9 cellular contexts compared by ENCODE assay signal in genomic region chr5:149667084-149667826, GRCh38.
DNase-seq lines count a peak whose midpoint lies in the region; ATAC-seq and TF ChIP-seq lines count a peak whose summit lies in the region.
"Had no signal": no experiment of that assay in that cellular context is flagged by ENCODE, and none has a peak within 500 bp of the region (broad histone marks: within the 10 kb centered on the region; RNA-seq: fewer than 3 reads in every experiment).

No MANE protein-coding gene starts in this region.

- H3K23me2 ChIP-seq in H9 (ENCODE audit: insufficient read length, low read depth, low read length, poor library complexity, severe bottlenecking) = no peaks in the 10 kb centered on the region

- no peak for ATAC-seq in HG03159 (IDR thresholded peaks at IDR 0.05; ENCODE audit: unreplicated experiment)

- H2AFZ ChIP-seq in H9 (ENCODE audit: low read length) = no peak overlapping the region

- DNase-seq in Calu3 = peak; percentile 49
- DNase-seq in H9 = no peak
- DNase-seq in T-helper 9 cell = peak; percentile 5
- DNase-seq in esophagus muscularis mucosa (ENCODE audit: extremely low spot score) = no peak
- peak; percentile 37 for DNase-seq in neural crest cell (ENCODE audit: low read depth, low spot score)
- DNase-seq in cerebellar cortex (ENCODE audit: low spot score) = no peak
- DNase-seq in G401 (ENCODE audit: low spot score) = no peak

- H4K91ac ChIP-seq in H9 (ENCODE audit: insufficient read length, low read depth, low read length) = no peak overlapping the region

- no CpG with 5 or more reads among the region's 7 CpGs for WGBS in H9 (ENCODE audit: extremely low coverage, insufficient read length, low lambda C conversion rate)
- WGBS in esophagus muscularis mucosa = 26% methylated on average over 7 of the region's 7 CpGs

- intact Hi-C loops in Calu3 (cut with micrococcal nuclease; ENCODE audit: unreplicated experiment) (loop anchor here (2.0 kb wide), 1 partner anchor 110 kb away; no protein-coding TSS in a partner anchor), esophagus muscularis mucosa (cut with DNase I) (loop anchor here (5.0 kb wide), 3 partner anchors 55 to 185 kb away; no protein-coding TSS in a partner anchor)

- H2BK12ac ChIP-seq in H9 (ENCODE audit: insufficient read length, low read depth, low read length) = no peak overlapping the region

- no peak overlapping the region for H2AK5ac ChIP-seq in H9 (ENCODE audit: insufficient read length, low read length)

- H3K27ac ChIP-seq in H9 (ENCODE audit: insufficient read length, low read depth, low read length) (no peak overlapping the region), esophagus muscularis mucosa (replicated peaks in 1 of 4) (no peak overlapping the region)
- H3K27ac ChIP-seq: SJSA1 had no signal

- no peak overlapping the region for H2BK20ac ChIP-seq in H9 (ENCODE audit: low read depth, low read length, poor library complexity, severe bottlenecking)

- H2BK120ac ChIP-seq in H9 (ENCODE audit: low read depth, low read length, poor library complexity, severe bottlenecking) = no peak overlapping the region

- H3K36me3 ChIP-seq in esophagus muscularis mucosa = no peaks in the 10 kb centered on the region
- H3K36me3 ChIP-seq: SJSA1 had no signal

- H4K8ac ChIP-seq in H9 (replicated peaks; ENCODE audit: insufficient read length, low read depth, low read length) = no peak overlapping the region

- no TSS peak for BruUV-seq in Calu3 (replicated peaks; lab: Mats Ljungman, UMichigan)

- H3K36me3 Mint-ChIP-seq in Calu3 (ENCODE audit: insufficient read depth, unreplicated experiment) = no peaks in the 10 kb centered on the region
- peaks cover 0 to 5% (median 0%) of the 10 kb centered on the region in 3 experiments; a peak in 1 of 7 replicates for H3K36me3 Mint-ChIP-seq in H9 (ENCODE audit: insufficient read depth in 1 of 3, low read depth in 3 of 3)
- H3K36me3 Mint-ChIP-seq in neural crest cell (ENCODE audit: low read depth) = peaks cover 3% of the 10 kb centered on the region

- no peak overlapping the region for H4K5ac ChIP-seq in H9 (ENCODE audit: insufficient read length, low read depth, low read length)

- no peaks in the 10 kb centered on the region for H3K4me1 ChIP-seq in H9 (ENCODE audit: insufficient read depth, low read length)
- H3K4me1 ChIP-seq in esophagus muscularis mucosa = peaks cover 0 to 11% (median 3%) of the 10 kb centered on the region in 4 donors
- H3K4me1 ChIP-seq: SJSA1 had no signal

- peak; percentile 84 for TF ChIP-seq CTCF in Calu3 (IDR thresholded peaks at IDR 0.05; ENCODE audit: unreplicated experiment)
- TF ChIP-seq CTCF in H9 (conservative IDR thresholded peaks at IDR 0.05) = peak; percentile 91
- peak; percentile 82 to 85 (median 85) for TF ChIP-seq CTCF in esophagus muscularis mucosa (IDR thresholded peaks at IDR 0.05)
- TF ChIP-seq CTCF in neural crest cell (conservative IDR thresholded peaks at IDR 0.05) = peak; percentile 80

- H3K4ac ChIP-seq in H9 (ENCODE audit: low read depth, low read length) = no peak overlapping the region

- H3K9me3 Mint-ChIP-seq in Calu3 (ENCODE audit: low read depth, unreplicated experiment) = peaks cover 6% of the 10 kb centered on the region
- peaks cover 20 to 26% of the 10 kb centered on the region in 2 experiments for H3K9me3 Mint-ChIP-seq in H9
- H3K9me3 Mint-ChIP-seq in neural crest cell = peaks cover 4% of the 10 kb centered on the region

- H3K4me1 Mint-ChIP-seq in Calu3 (ENCODE audit: low read depth, unreplicated experiment) = peaks cover 8% of the 10 kb centered on the region
- peaks cover 0 to 3% of the 10 kb centered on the region in 2 experiments; a peak in 1 of 4 replicates for H3K4me1 Mint-ChIP-seq in H9
- no peaks in the 10 kb centered on the region for H3K4me1 Mint-ChIP-seq in neural crest cell

- no peak overlapping the region for H3K56ac ChIP-seq in H9 (ENCODE audit: insufficient read length, low read depth, low read length)

- H3K27ac Mint-ChIP-seq in Calu3 (ENCODE audit: unreplicated experiment) (no peak overlapping the region), H9 (no peak overlapping the region), neural crest cell (ENCODE audit: unreplicated experiment) (no peak overlapping the region)

- no peak overlapping the region for H2BK5ac ChIP-seq in H9 (ENCODE audit: insufficient read length, low read length)

- no peaks in the 10 kb centered on the region for H4K20me1 ChIP-seq in H9 (ENCODE audit: control insufficient read depth, insufficient read depth, insufficient read length)

- H3K9me3 ChIP-seq in H9 (ENCODE audit: control insufficient read depth, low read depth, low read length) = no peaks in the 10 kb centered on the region
- peaks cover 0 to 7% (median 0%) of the 10 kb centered on the region in 4 donors for H3K9me3 ChIP-seq in esophagus muscularis mucosa

- H3K79me2 ChIP-seq in H9 (ENCODE audit: insufficient read depth, low read length) = no peaks in the 10 kb centered on the region

- H3K79me1 ChIP-seq in H9 (ENCODE audit: insufficient read depth, low read depth, low read length, poor library complexity, severe bottlenecking) = no peaks in the 10 kb centered on the region

- no peak for TF ChIP-seq POLR2A in esophagus muscularis mucosa (IDR thresholded peaks at IDR 0.05; ENCODE audit: low read depth)

- H3K4me3 ChIP-seq in esophagus muscularis mucosa = no peak overlapping the region
- H3K4me3 ChIP-seq: SJSA1 had no signal

- no peak overlapping the region for H3K4me2 ChIP-seq in H9 (ENCODE audit: insufficient read depth, insufficient read length, low read length)

- H3K18ac ChIP-seq in H9 (ENCODE audit: insufficient read length, low read depth, low read length) = no peak overlapping the region

- no peak overlapping the region for H3T11ph ChIP-seq in H9 (ENCODE audit: low read length)

- no peak overlapping the region for H2BK15ac ChIP-seq in H9 (ENCODE audit: low read depth, low read length)

- H3K4me3 Mint-ChIP-seq in Calu3 (ENCODE audit: low read depth, unreplicated experiment) (no peak overlapping the region), H9 (no peak overlapping the region), neural crest cell (no peak overlapping the region)

- TF ChIP-seq EP300 in esophagus muscularis mucosa (IDR thresholded peaks at IDR 0.05) = no peak

- H3K27me3 Mint-ChIP-seq in Calu3 (ENCODE audit: unreplicated experiment) (no peaks in the 10 kb centered on the region), H9 (ENCODE audit: low read depth) (peaks cover 3% of the 10 kb centered on the region), neural crest cell (ENCODE audit: low read depth) (no peaks in the 10 kb centered on the region)

- H3K23ac ChIP-seq in H9 (ENCODE audit: insufficient read length, low read depth, low read length) = no peak overlapping the region

- H3K27me3 ChIP-seq in H9 (ENCODE audit: insufficient read depth, low read length) (no peaks in the 10 kb centered on the region), esophagus muscularis mucosa (no peaks in the 10 kb centered on the region)
- H3K27me3 ChIP-seq: SJSA1 had no signal

- no peak overlapping the region for H3K9ac ChIP-seq in H9 (ENCODE audit: extremely low read depth, insufficient read length, low read length)

- in situ Hi-C loops in G401 (cut with HindIII; ENCODE audit: low sequenced_read_pairs) = no loop called here

- CTCF ChIA-PET in Calu3 (lab: Charles Lee) = interaction anchor here (0.6 to 1.6 kb wide), 12 partner anchors 9 to 280 kb away, joined by 3 to 13 read pairs (median 4); partner anchors contain the start of gene PPARGC1B

- no peak overlapping the region for H3K14ac ChIP-seq in H9 (ENCODE audit: insufficient read depth, low read length)

Comparison
In these comparisons a context has a peak if more than half of its experiments do, and no peak if none do; other contexts are left out.
1. DNase-seq: peak in Calu3 (single experiment), T-helper 9 cell (single experiment) and neural crest cell (single experiment); none in H9 (single experiment), esophagus muscularis mucosa (single experiment), cerebellar cortex (single experiment) and G401 (single experiment).
2. Peak in every context shown above with its lines, with median percentiles within 50 percentile points of each other: CTCF ChIP-seq.